In genomic region chr1:189350983-189351616, GRCh38 we compare ENCODE assay signal across 24 cellular contexts.
DNase-seq lines count a peak whose midpoint lies in the region; ATAC-seq and TF ChIP-seq lines count a peak whose summit lies in the region.
"Had no signal": no experiment of that assay in that cellular context is flagged by ENCODE, and none has a peak within 500 bp of the region (broad histone marks: within the 10 kb centered on the region; RNA-seq: fewer than 3 reads in every experiment).

No MANE protein-coding gene starts in this region.

- peaks cover 14% of the 10 kb centered on the region for H3K27me3 Mint-ChIP-seq in chondrocyte (ENCODE audit: low read depth)
- H3K27me3 Mint-ChIP-seq: activated B cell treated with CpG ODN at 0.5 μM for 24 hours; memory B cell; naive thymus-derived CD4-positive, alpha-beta T cell; stimulated activated naive CD8-positive, alpha-beta T cell treated with anti-CD3 and anti-CD28 coated beads, Interleukin-15, Interleukin-2, amounts not matched to agents 100 ng/mL and 50 ng/mL, for 24 hours; type B pancreatic cell had no signal

- no peaks in the 10 kb centered on the region for H3K36me3 Mint-ChIP-seq in chondrocyte (ENCODE audit: low read depth)
- H3K36me3 Mint-ChIP-seq: activated naive CD4-positive, alpha-beta T cell treated with anti-CD3 and anti-CD28 coated beads, Interleukin-2, amount 50 U/mL, for 72 hours; memory B cell; type B pancreatic cell had no signal

- H3K27ac ChIP-seq in KMS-11 (no peak overlapping the region), stomach smooth muscle (ENCODE audit: low read length) (no peak overlapping the region)
- H3K27ac ChIP-seq: SJSA1 had no signal

- H3K4me3 ChIP-seq in KMS-11 (IDR thresholded peaks at IDR 0.05; ENCODE audit: insufficient read depth, low read depth, low read length) (no peak overlapping the region), adipocyte (ENCODE audit: low read length) (no peak overlapping the region), stomach smooth muscle (ENCODE audit: low read length in 2 of 2) (peak overlapping the region; percentile 35)
- H3K4me3 ChIP-seq: SJSA1 had no signal

- H3K4me2 ChIP-seq in KMS-11: no peak overlapping the region

- H3K4me3 Mint-ChIP-seq in chondrocyte (ENCODE audit: unreplicated experiment): no peak overlapping the region
- H3K4me3 Mint-ChIP-seq: activated B cell treated with CpG ODN at 0.5 μM for 24 hours; activated T-cell treated with anti-CD3 and anti-CD28 coated beads, Interleukin-2, amount 50 U/mL, for 72 hours; memory B cell; naive thymus-derived CD4-positive, alpha-beta T cell; stimulated activated naive CD8-positive, alpha-beta T cell treated with anti-CD3 and anti-CD28 coated beads, Interleukin-15, Interleukin-2, amounts not matched to agents 100 ng/mL and 50 ng/mL, for 24 hours; type B pancreatic cell had no signal

- H2AFZ ChIP-seq in KMS-11 (ENCODE audit: low read depth): peak overlapping the region; percentile 25; the same call in 1 of the 2 replicates

- no peaks in the 10 kb centered on the region for H4K20me1 ChIP-seq in KMS-11 (ENCODE audit: insufficient read depth)

- H3K79me2 ChIP-seq in KMS-11 (ENCODE audit: insufficient read depth, low read depth): no peaks in the 10 kb centered on the region

- H3K9me3 ChIP-seq in adipocyte (ENCODE audit: control insufficient read depth, low read length) (no peaks in the 10 kb centered on the region), stomach smooth muscle (ENCODE audit: control insufficient read depth in 2 of 2, low read length in 2 of 2) (no peaks in the 10 kb centered on the region)
- H3K9me3 ChIP-seq: SJSA1 had no signal

- H3K4me1 Mint-ChIP-seq in chondrocyte (ENCODE audit: low read depth): peaks cover 4% of the 10 kb centered on the region
- H3K4me1 Mint-ChIP-seq: activated B cell treated with CpG ODN at 0.5 μM for 24 hours; naive thymus-derived CD4-positive, alpha-beta T cell had no signal

- TF ChIP-seq CTCF in KMS-11 (conservative IDR thresholded peaks at IDR 0.05; ENCODE audit: low read depth, low read length): no peak
- TF ChIP-seq CTCF in chondrocyte (IDR thresholded peaks at IDR 0.05): no peak

- H3K27me3 ChIP-seq in KMS-11 (ENCODE audit: insufficient read depth, low read depth) (no peaks in the 10 kb centered on the region), adipocyte (replicated peaks; ENCODE audit: control insufficient read depth, insufficient read depth, low read length) (no peaks in the 10 kb centered on the region), stomach smooth muscle (ENCODE audit: control insufficient read depth in 1 of 2, insufficient read depth in 2 of 2, low read length in 2 of 2) (no peaks in the 10 kb centered on the region)
- H3K27me3 ChIP-seq: SJSA1 had no signal

- H3K36me3 ChIP-seq in KMS-11 (ENCODE audit: insufficient read depth) (no peaks in the 10 kb centered on the region), adipocyte (ENCODE audit: control insufficient read depth, insufficient read depth, low read length, severe bottlenecking) (no peaks in the 10 kb centered on the region), stomach smooth muscle (ENCODE audit: control insufficient read depth in 2 of 2, insufficient read depth in 2 of 2, low read length in 2 of 2) (no peaks in the 10 kb centered on the region)
- H3K36me3 ChIP-seq: SJSA1 had no signal

- no peak overlapping the region for H3K27ac Mint-ChIP-seq in chondrocyte (ENCODE audit: unreplicated experiment)
- H3K27ac Mint-ChIP-seq: activated B cell treated with CpG ODN at 0.5 μM for 24 hours; activated naive CD4-positive, alpha-beta T cell treated with anti-CD3 and anti-CD28 coated beads, Interleukin-2, amount 50 U/mL, for 72 hours; activated T-cell treated with anti-CD3 and anti-CD28 coated beads, Interleukin-2, amount 50 U/mL, for 72 hours; memory B cell; naive thymus-derived CD4-positive, alpha-beta T cell; stimulated activated naive CD8-positive, alpha-beta T cell treated with anti-CD3 and anti-CD28 coated beads, Interleukin-15, Interleukin-2, amounts not matched to agents 100 ng/mL and 50 ng/mL, for 24 hours; type B pancreatic cell had no signal

- no peak for ATAC-seq in GM21723 (IDR thresholded peaks at IDR 0.05; ENCODE audit: unreplicated experiment)
- ATAC-seq: activated naive CD4-positive, alpha-beta T cell treated with anti-CD3 and anti-CD28 coated beads, Interleukin-2, amount 50 U/mL, for 72 hours; activated T-cell treated with anti-CD3 and anti-CD28 coated beads, Interleukin-2, amount 50 U/mL, for 72 hours; naive thymus-derived CD4-positive, alpha-beta T cell had no signal

- no peak overlapping the region for H3K9ac ChIP-seq in KMS-11
- H3K9ac ChIP-seq in adipocyte (ENCODE audit: low read length): no peak overlapping the region
- H3K9ac ChIP-seq in stomach smooth muscle (ENCODE audit: low read length in 2 of 2): no peak overlapping the region

- peak; percentile 57 for DNase-seq in SHP77 treated with DMSO at 0.1 percent for 48 hours (lab: John Stamatoyannopoulos, UW)
- no peak for DNase-seq in SHP77 (lab: John Stamatoyannopoulos, UW)
- DNase-seq in adipocyte (ENCODE audit: low read depth): peak; percentile 8
- DNase-seq in chondrocyte (ENCODE audit: low spot score): no peak
- DNase-seq in NCI-H748 treated with DMSO at 0.1 percent for 48 hours (lab: John Stamatoyannopoulos, UW): no peak
- DNase-seq: 8988T; activated B cell treated with CpG ODN at 0.5 μM for 24 hours; activated T-cell treated with anti-CD3 and anti-CD28 coated beads, Interleukin-2, amount 50 U/mL, for 72 hours; C1 segment of cervical spinal cord; foreskin fibroblast; GF-D8; Karpas-422; naive thymus-derived CD4-positive, alpha-beta T cell; NCI-H2107; NCI-H526 treated with DMSO at 0.1 percent for 48 hours; stimulated activated CD4-positive, alpha-beta T cell treated with anti-CD3 and anti-CD28 coated beads, Interleukin-2, amount 100 ng/mL, for 24 hours had no signal

- H3K9me3 Mint-ChIP-seq in chondrocyte (ENCODE audit: low read depth): no peaks in the 10 kb centered on the region
- H3K9me3 Mint-ChIP-seq: type B pancreatic cell had no signal

- H3K4me1 ChIP-seq in KMS-11 (ENCODE audit: low read depth, poor library complexity, severe bottlenecking) (no peaks in the 10 kb centered on the region), adipocyte (ENCODE audit: control insufficient read depth, insufficient read depth, low read length) (no peaks in the 10 kb centered on the region), stomach smooth muscle (ENCODE audit: control insufficient read depth, insufficient read depth, low read length) (no peaks in the 10 kb centered on the region)
- H3K4me1 ChIP-seq: SJSA1 had no signal

Comparison
In these comparisons a context has a peak if more than half of its experiments do, and no peak if none do; other contexts are left out.
1. DNase-seq: peak in SHP77 treated with DMSO at 0.1 percent for 48 hours (single experiment) and adipocyte (single experiment); none in SHP77 (0 of 2), chondrocyte (single experiment) and NCI-H748 treated with DMSO at 0.1 percent for 48 hours (single experiment).
2. H3K4me3 ChIP-seq: peak in stomach smooth muscle (2 of 2); none in KMS-11 (single experiment) and adipocyte (single experiment).